1 cellular context compared by ENCODE assay signal in the genomic region with DNA sequence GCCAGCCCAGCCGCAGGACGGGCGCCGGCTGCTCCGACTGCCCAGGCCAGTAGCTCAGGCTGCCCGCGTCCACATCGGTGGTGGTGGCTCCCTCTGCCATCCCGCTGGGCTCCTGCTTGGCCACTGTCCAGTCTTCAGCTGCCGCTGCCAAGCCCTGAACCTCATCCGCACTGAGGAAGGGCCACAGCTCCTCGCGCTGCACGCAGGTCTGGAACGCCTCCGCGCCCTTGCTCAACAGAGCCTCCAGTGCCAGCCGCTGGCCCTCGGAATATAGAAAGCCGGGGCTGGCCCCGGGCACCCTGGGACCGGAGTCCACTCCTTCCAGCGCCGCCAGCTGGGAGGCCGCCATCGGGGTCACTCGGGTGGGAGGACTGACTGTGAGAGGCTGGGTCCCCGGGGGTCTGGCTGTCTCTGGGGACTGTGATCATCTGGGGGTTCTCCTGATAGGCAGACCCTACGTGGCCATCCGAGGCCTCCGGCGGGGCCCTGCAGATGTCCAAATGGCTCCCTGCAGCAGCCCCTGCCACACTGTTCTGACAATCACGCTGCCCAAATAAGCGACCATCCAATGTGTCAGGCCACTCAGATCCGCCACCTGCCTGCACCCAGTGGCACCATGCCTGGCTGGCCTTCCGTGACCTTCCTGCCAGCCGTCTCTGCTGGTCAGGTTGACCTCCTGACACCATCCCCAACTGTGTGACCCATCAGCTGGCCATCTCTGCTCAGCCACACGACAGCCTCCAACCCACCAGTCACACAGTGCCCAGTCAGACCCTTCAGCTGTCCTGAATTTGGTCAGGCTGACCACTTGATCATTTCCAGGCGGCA.
TF ChIP-seq lines count a peak whose summit lies in the region.

No MANE protein-coding gene starts in this region.

TF ChIP-seq in GM12878, 131 proteins besides CTCF, POLR2A, EP300 and RAD21:
- TF ChIP-seq SREBF1 (IDR thresholded peaks at IDR 0.05; ENCODE audit: low read length) (no peak), KAT2A (conservative IDR thresholded peaks at IDR 0.05; ENCODE audit: control insufficient read depth, low read depth, low read length) (no peak), NR2C2 (IDR thresholded peaks at IDR 0.05; ENCODE audit: borderline replicate concordance, control insufficient read depth, insufficient read length, low read depth) (no peak), ZNF384 (IDR thresholded peaks at IDR 0.05; ENCODE audit: borderline replicate concordance, low read depth, low read length) (no peak), CHD4 (IDR thresholded peaks at IDR 0.05) (no peak), CBX3 (IDR thresholded peaks at IDR 0.05; ENCODE audit: borderline replicate concordance, low read depth) (no peak), SUPT20H (IDR thresholded peaks at IDR 0.05; ENCODE audit: borderline replicate concordance, control insufficient read depth, low read depth, low read length) (no peak), HDGF (IDR thresholded peaks at IDR 0.05) (no peak), RUNX3 (IDR thresholded peaks at IDR 0.05; ENCODE audit: low read length) (no peak), GABPA (IDR thresholded peaks at IDR 0.05; ENCODE audit: low read depth) (no peak), MEF2A (IDR thresholded peaks at IDR 0.05; ENCODE audit: insufficient read depth, low read depth, low read length) (no peak), MXI1 (IDR thresholded peaks at IDR 0.05; ENCODE audit: low read depth, low read length) (no peak), NR2F1 (conservative IDR thresholded peaks at IDR 0.05) (no peak), IRF3 (IDR thresholded peaks at IDR 0.05) (no peak)
- TF ChIP-seq, protein P1, sequence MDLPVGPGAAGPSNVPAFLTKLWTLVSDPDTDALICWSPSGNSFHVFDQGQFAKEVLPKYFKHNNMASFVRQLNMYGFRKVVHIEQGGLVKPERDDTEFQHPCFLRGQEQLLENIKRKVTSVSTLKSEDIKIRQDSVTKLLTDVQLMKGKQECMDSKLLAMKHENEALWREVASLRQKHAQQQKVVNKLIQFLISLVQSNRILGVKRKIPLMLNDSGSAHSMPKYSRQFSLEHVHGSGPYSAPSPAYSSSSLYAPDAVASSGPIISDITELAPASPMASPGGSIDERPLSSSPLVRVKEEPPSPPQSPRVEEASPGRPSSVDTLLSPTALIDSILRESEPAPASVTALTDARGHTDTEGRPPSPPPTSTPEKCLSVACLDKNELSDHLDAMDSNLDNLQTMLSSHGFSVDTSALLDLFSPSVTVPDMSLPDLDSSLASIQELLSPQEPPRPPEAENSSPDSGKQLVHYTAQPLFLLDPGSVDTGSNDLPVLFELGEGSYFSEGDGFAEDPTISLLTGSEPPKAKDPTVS (IDR thresholded peaks at IDR 0.05; ENCODE audit: low read depth, low read length), result no peak
